11 cellular contexts compared by ENCODE assay signal in the genomic region with DNA sequence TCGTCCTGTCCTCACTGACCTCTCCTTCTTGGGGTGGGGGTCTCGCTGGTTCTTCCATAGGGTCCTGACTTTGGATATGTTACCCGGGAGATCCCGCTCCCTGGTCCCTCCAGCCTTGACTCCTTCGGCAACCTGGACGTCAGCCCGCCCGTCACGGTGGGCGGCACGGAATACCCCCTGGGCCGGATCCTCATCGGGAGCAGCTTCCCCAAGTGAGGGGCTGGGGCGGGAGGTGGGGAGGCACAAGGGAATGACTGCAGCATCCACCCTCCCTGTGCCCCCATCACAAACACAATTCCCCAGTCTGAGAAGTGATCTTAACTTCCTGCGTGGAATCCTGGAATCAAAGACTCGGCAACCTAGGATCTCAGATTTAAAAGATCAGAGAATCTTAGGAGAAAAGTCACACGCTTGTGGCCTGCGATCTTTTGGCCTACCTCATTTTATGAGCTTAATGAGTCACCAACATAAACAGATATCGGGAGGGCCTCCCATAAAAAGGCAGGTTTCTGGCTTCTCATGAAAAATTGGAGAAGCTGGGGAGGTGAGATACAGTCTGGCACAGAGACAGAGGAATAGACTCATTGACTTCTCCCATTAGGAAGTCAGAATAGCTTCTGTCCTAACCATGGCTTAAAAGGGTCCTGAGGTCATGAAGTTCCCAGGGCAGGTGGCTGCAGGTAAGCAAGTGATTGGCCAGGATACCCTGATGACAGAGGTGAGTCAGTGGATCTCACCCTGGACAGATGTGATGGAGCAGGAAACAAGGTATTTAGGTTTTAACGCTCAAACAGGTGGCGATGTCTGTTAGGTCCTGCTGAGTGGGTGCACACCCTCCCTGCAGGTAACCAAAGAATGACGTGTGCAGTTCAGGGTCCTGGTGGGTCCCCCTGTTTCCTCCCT.
DNase-seq lines count a peak whose midpoint lies in the region; ATAC-seq, FAIRE-seq and TF ChIP-seq lines count a peak whose summit lies in the region.
"Had no signal": no experiment of that assay in that cellular context is flagged by ENCODE, and none has a peak within 500 bp of the region (broad histone marks: within the 10 kb centered on the region; RNA-seq: fewer than 3 reads in every experiment).

No MANE protein-coding gene starts in this region.

- H3K4me3 ChIP-seq in SK-N-MC (no peak overlapping the region), fibroblast of mammary gland (ENCODE audit: control insufficient read depth, low read depth, low read length) (no peak overlapping the region)
- H3K4me3 ChIP-seq: left lung had no signal

- no peak overlapping the region for H3K4me3 Mint-ChIP-seq in stimulated activated effector memory CD8-positive, alpha-beta T cell treated with anti-CD3 and anti-CD28 coated beads, Interleukin-12 subunit alpha, Interleukin-12 subunit beta, amount 100 ng/mL, for 72 hours
- H3K4me3 Mint-ChIP-seq: type B pancreatic cell had no signal

- H3K27ac Mint-ChIP-seq in stimulated activated effector memory CD8-positive, alpha-beta T cell treated with anti-CD3 and anti-CD28 coated beads, Interleukin-12 subunit alpha, Interleukin-12 subunit beta, amount 100 ng/mL, for 72 hours, result peak overlapping the region; percentile 32
- H3K27ac Mint-ChIP-seq: type B pancreatic cell had no signal

- TF ChIP-seq POLR2A in H54 (IDR thresholded peaks at IDR 0.05; ENCODE audit: low read depth, low read length), result no peak

- DNase-seq in H54 (ENCODE audit: insufficient read length, low spot score) (peak; percentile 41), SK-N-MC (ENCODE audit: low read depth, low spot score) (no peak), fibroblast of mammary gland (ENCODE audit: low read depth) (peak; percentile 77), NCI-H187 treated with DMSO at 0.1 percent for 48 hours (lab: John Stamatoyannopoulos, UW) (no peak), DMS 273 treated with DMSO at 0.1 percent for 48 hours (lab: John Stamatoyannopoulos, UW) (no peak)
- no peak for DNase-seq in stimulated activated effector memory CD8-positive, alpha-beta T cell treated with anti-CD3 and anti-CD28 coated beads, Interleukin-12 subunit alpha, Interleukin-12 subunit beta, amount 100 ng/mL, for 72 hours (ENCODE audit: low spot score in 2 of 2)
- DNase-seq: activated CD4-positive, alpha-beta T cell treated with anti-CD3 and anti-CD28 coated beads, Interleukin-2, amount 50 U/mL, for 4 hours had no signal

- H3K36me3 ChIP-seq in SK-N-MC (ENCODE audit: insufficient read depth, low read length), result no peaks in the 10 kb centered on the region
- H3K36me3 ChIP-seq: left lung had no signal

- H3K4me1 Mint-ChIP-seq in stimulated activated effector memory CD8-positive, alpha-beta T cell treated with anti-CD3 and anti-CD28 coated beads, Interleukin-12 subunit alpha, Interleukin-12 subunit beta, amount 100 ng/mL, for 72 hours, result peaks cover 6% of the 10 kb centered on the region

- H3K9me3 ChIP-seq in SK-N-MC (ENCODE audit: low read depth, low read length), result no peaks in the 10 kb centered on the region
- H3K9me3 ChIP-seq: left lung had no signal

- H3K36me3 Mint-ChIP-seq in stimulated activated effector memory CD8-positive, alpha-beta T cell treated with anti-CD3 and anti-CD28 coated beads, Interleukin-12 subunit alpha, Interleukin-12 subunit beta, amount 100 ng/mL, for 72 hours, result no peaks in the 10 kb centered on the region
- H3K36me3 Mint-ChIP-seq: type B pancreatic cell had no signal

- peak overlapping the region; percentile 97 for H3K27ac ChIP-seq in SK-N-MC
- H3K27ac ChIP-seq: left lung had no signal

- no peaks in the 10 kb centered on the region for H3K9me3 Mint-ChIP-seq in stimulated activated effector memory CD8-positive, alpha-beta T cell treated with anti-CD3 and anti-CD28 coated beads, Interleukin-12 subunit alpha, Interleukin-12 subunit beta, amount 100 ng/mL, for 72 hours
- H3K9me3 Mint-ChIP-seq: type B pancreatic cell had no signal

- TF ChIP-seq CTCF in fibroblast of mammary gland (conservative IDR thresholded peaks at IDR 0.05; ENCODE audit: control insufficient read depth, insufficient read depth, low read depth, low read length), result no peak

- no peak for FAIRE-seq in H54 (lab: Jason Lieb, UNC)

- peak overlapping the region; percentile 63 for H3K9ac ChIP-seq in SK-N-MC (ENCODE audit: insufficient read length)

- ATAC-seq in stimulated activated effector memory CD8-positive, alpha-beta T cell treated with anti-CD3 and anti-CD28 coated beads, Interleukin-12 subunit alpha, Interleukin-12 subunit beta, amount 100 ng/mL, for 72 hours, result no peak
- ATAC-seq in GM19455 (IDR thresholded peaks at IDR 0.05; ENCODE audit: unreplicated experiment), result no peak
- no peak for ATAC-seq in GM21723 (IDR thresholded peaks at IDR 0.05; ENCODE audit: unreplicated experiment)

Comparison
In these comparisons a context has a peak if more than half of its experiments do, and no peak if none do; other contexts are left out.
1. DNase-seq: peak in H54 (single experiment) and fibroblast of mammary gland (single experiment); none in SK-N-MC (single experiment), stimulated activated effector memory CD8-positive, alpha-beta T cell treated with anti-CD3 and anti-CD28 coated beads, Interleukin-12 subunit alpha, Interleukin-12 subunit beta, amount 100 ng/mL, for 72 hours (0 of 2), NCI-H187 treated with DMSO at 0.1 percent for 48 hours (single experiment) and DMS 273 treated with DMSO at 0.1 percent for 48 hours (single experiment).